In genomic region chr14:39160494-39160893, GRCh38 we compare ENCODE assay signal across 1 cellular context.
A peak's percentile ranks its signal among the peaks of the same experiment; 100 is the strongest.
TF ChIP-seq lines count a peak whose summit lies in the region.

No MANE protein-coding gene starts in this region.

TF ChIP-seq in HepG2, 621 proteins besides CTCF, POLR2A, EP300 and RAD21:
- TF ChIP-seq PLRG1 (conservative IDR thresholded peaks at IDR 0.05): peak; percentile 86; the same call in 1 of the 2 replicates
- TF ChIP-seq IRF2 (CRISPR knock-in tag; IDR thresholded peaks at IDR 0.05): no peak
- no peak for TF ChIP-seq ETV6 (CRISPR knock-in tag; conservative IDR thresholded peaks at IDR 0.05)
- TF ChIP-seq PCBP1 (IDR thresholded peaks at IDR 0.05; ENCODE audit: borderline replicate concordance, low read depth, low read length): no peak
- TF ChIP-seq HMGXB4 (CRISPR knock-in tag; IDR thresholded peaks at IDR 0.05; ENCODE audit: borderline replicate concordance in 1 of 2, low read depth in 1 of 2): no peak
- no peak for TF ChIP-seq ZNF572 (CRISPR knock-in tag; IDR thresholded peaks at IDR 0.05)
